Comparison of ENCODE assay signal across 8 cellular contexts in the genomic region with DNA sequence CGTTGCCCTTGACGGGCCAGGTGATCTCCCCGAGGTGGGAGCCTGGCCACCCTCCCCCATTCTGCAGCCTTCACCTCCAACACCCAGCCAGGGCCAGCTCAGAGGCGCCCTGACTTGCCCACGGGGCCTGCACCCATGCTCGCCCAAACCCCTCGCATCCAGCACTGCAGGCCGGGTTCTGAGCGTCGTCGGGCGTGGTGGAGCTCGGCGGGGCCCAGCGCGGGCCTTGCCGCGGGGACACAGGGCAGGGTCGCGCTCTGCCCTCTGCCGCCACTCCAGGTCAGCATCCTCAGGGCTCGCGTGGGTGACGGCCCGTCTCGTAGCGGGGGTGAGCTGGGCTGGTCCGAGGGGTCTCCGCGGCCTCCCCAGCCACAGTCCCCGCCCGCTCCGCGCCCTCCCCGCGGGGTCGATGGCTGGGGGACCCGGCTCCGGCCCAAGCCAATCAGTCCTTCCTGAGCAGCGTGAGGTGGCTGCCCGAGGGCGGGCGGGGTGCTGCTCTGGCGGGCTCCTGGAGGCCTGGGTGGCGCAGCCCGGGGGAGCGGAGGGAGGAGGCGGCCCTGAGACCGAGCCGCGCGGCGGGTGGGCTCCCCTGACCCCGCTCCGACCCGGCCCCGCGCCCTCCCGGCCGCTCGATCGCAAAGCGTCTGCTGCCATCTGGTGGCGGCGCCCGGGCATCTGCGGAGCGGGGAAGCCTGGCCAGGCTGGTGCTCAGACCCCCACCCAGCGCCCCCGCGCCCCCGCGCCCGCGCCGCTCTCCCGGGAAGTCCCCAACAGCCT.
DNase-seq lines count a peak whose midpoint lies in the region; ATAC-seq, FAIRE-seq and TF ChIP-seq lines count a peak whose summit lies in the region.

No MANE protein-coding gene starts in this region.

- peak; percentile 79 for TF ChIP-seq RAD21 in Ishikawa (IDR thresholded peaks at IDR 0.05; ENCODE audit: low read depth)

- H3K4me1 ChIP-seq in kidney (ENCODE audit: control insufficient read depth in 1 of 2, insufficient read depth in 1 of 2, low read depth in 1 of 2, low read length in 2 of 2), result peaks cover 0 to 4% of the 10 kb centered on the region in 2 donors

- H3K27ac ChIP-seq in VCaP (peak overlapping the region; percentile 68; the same call in 1 of the 2 replicates), kidney (ENCODE audit: low read depth in 2 of 2, low read length in 2 of 2) (no peak overlapping the region)

- peaks cover 0 to 1% of the 10 kb centered on the region in 2 donors for H3K9me3 ChIP-seq in kidney (ENCODE audit: control insufficient read depth in 1 of 2, low read length in 2 of 2)

- POLR2A ChIA-PET in MCF 10A (lab: Yijun Ruan, JAX), result interaction anchor here (0.6 to 0.7 kb wide), 2 partner anchors 27 to 267 kb away, joined by 3 to 4 read pairs; a partner anchor contains a TSS

- no peak overlapping the region for H3K9ac ChIP-seq in kidney (ENCODE audit: low read length in 2 of 2)

- H3K9me3 Mint-ChIP-seq in MCF 10A (ENCODE audit: unreplicated experiment), result no peaks in the 10 kb centered on the region

- peak; percentile 16 to 46 for DNase-seq in NCI-H524 (lab: John Stamatoyannopoulos, UW)
- no peak for DNase-seq in NCI-H524 treated with DMSO at 0.1 percent for 48 hours (lab: John Stamatoyannopoulos, UW)
- peak; percentile 23 for DNase-seq in MCF 10A (ENCODE audit: unreplicated experiment)
- DNase-seq in kidney, result peak; percentile 83
- DNase-seq in stimulated activated CD4-positive, alpha-beta T cell treated with anti-CD3 and anti-CD28 coated beads, Interleukin-1b, Interleukin-23, amount 100 ng/mL, for 48 hours, result peak; percentile 48

- peaks cover 11% of the 10 kb centered on the region for H3K4me1 Mint-ChIP-seq in MCF 10A (ENCODE audit: insufficient read depth, unreplicated experiment)

- H3K4me3 Mint-ChIP-seq in MCF 10A (ENCODE audit: unreplicated experiment), result no peak overlapping the region

- no peak for FAIRE-seq in kidney (lab: Jason Lieb, UNC)

- no peak for ATAC-seq in HG02840 (IDR thresholded peaks at IDR 0.05; ENCODE audit: low FRiP score, unreplicated experiment)

- no peak overlapping the region for H3K27ac Mint-ChIP-seq in MCF 10A (ENCODE audit: low read depth, unreplicated experiment)

- peak overlapping the region in 1 of 2 donors; percentile 35 for H3K4me3 ChIP-seq in kidney (ENCODE audit: low read length in 2 of 2)

- TF ChIP-seq CTCF in VCaP (conservative IDR thresholded peaks at IDR 0.05) (peak; percentile 94), MCF 10A (IDR thresholded peaks at IDR 0.05; ENCODE audit: unreplicated experiment) (peak; percentile 87), kidney (IDR thresholded peaks at IDR 0.05; ENCODE audit: borderline replicate concordance, extremely low read depth, insufficient read depth) (peak; percentile 70)

- no peaks in the 10 kb centered on the region for H3K36me3 Mint-ChIP-seq in MCF 10A (ENCODE audit: insufficient read depth, unreplicated experiment)

- CTCF ChIA-PET in MCF 10A (lab: Yijun Ruan, JAX), result interaction anchor here (0.6 to 6.5 kb wide), 39 partner anchors 8 to 1069 kb away, joined by 3 to 82 read pairs (median 4); no protein-coding TSS in a partner anchor

- no peaks in the 10 kb centered on the region for H3K36me3 ChIP-seq in kidney (ENCODE audit: control insufficient read depth in 1 of 2, insufficient read depth in 2 of 2, low read length in 2 of 2)

- BruUV-seq in MCF 10A (replicated peaks; lab: Mats Ljungman, UMichigan), result no TSS peak

- TF ChIP-seq EP300 in Ishikawa (IDR thresholded peaks at IDR 0.05; ENCODE audit: borderline replicate concordance), result no peak

- H3K27me3 Mint-ChIP-seq in MCF 10A (ENCODE audit: insufficient read depth, unreplicated experiment), result peaks cover 10% of the 10 kb centered on the region

- intact Hi-C loops in MCF 10A (cut with micrococcal nuclease) (loop anchor here (1.0 kb wide), 3 partner anchors 102 to 143 kb away; no protein-coding TSS in a partner anchor), kidney (cut with DNase I) (no loop called here)

TF ChIP-seq in Ishikawa, 13 proteins besides CTCF, POLR2A, EP300 and RAD21:
- TF ChIP-seq EGR1 (IDR thresholded peaks at IDR 0.05) (0 out of 2 replicates have a peak, but pooled peaks have one; percentile 14), ZBTB7A (IDR thresholded peaks at IDR 0.05; ENCODE audit: low read depth) (peak; percentile 94)
- TF ChIP-seq, protein P1, sequence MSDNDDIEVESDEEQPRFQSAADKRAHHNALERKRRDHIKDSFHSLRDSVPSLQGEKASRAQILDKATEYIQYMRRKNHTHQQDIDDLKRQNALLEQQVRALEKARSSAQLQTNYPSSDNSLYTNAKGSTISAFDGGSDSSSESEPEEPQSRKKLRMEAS (IDR thresholded peaks at IDR 0.05), result no peak
